10 cellular contexts compared by ENCODE assay signal in genomic region chr3:30578479-30578878, GRCh38. TPM values are rescaled to one million over a fixed set of nuclear protein-coding genes. Genes with fewer than 3 reads are reported as not detected.
DNase-seq lines count a peak whose midpoint lies in the region; ATAC-seq lines count a peak whose summit lies in the region.
"Had no signal": no experiment of that assay in that cellular context is flagged by ENCODE, and none has a peak within 500 bp of the region (broad histone marks: within the 10 kb centered on the region; RNA-seq: fewer than 3 reads in every experiment).

No MANE protein-coding gene starts in this region.

- H3K27ac Mint-ChIP-seq in activated naive CD4-positive, alpha-beta T cell treated with anti-CD3 and anti-CD28 coated beads, Interleukin-2, amount 10 ng/mL, durations not matched to agents 7 days and 5 days, result peak overlapping the region; percentile 43

- no peak for DNase-seq in activated naive CD4-positive, alpha-beta T cell treated with anti-CD3 and anti-CD28 coated beads, Interleukin-2, amount 10 ng/mL, durations not matched to agents 7 days and 5 days
- DNase-seq in activated naive CD4-positive, alpha-beta T cell (lab: John Stamatoyannopoulos, UW), result no peak
- DNase-seq in T1000 (lab: John Stamatoyannopoulos, UW) (peak; percentile 59), hippocampal formation (lab: John Stamatoyannopoulos, UW) (peak; percentile 1 to 3), ureter (ENCODE audit: low spot score) (peak; percentile 55)
- no peak for DNase-seq in stimulated activated naive CD4-positive, alpha-beta T cell (lab: John Stamatoyannopoulos, UW)
- DNase-seq: stimulated activated CD4-positive, alpha-beta T cell treated with anti-CD3 and anti-CD28 coated beads, Interleukin-1b, Interleukin-23, amount 100 ng/mL, for 48 hours had no signal

- H3K36me3 Mint-ChIP-seq in activated naive CD4-positive, alpha-beta T cell treated with anti-CD3 and anti-CD28 coated beads, Interleukin-2, amount 10 ng/mL, durations not matched to agents 7 days and 5 days, result no peaks in the 10 kb centered on the region

- no peaks in the 10 kb centered on the region for H3K27me3 Mint-ChIP-seq in activated naive CD4-positive, alpha-beta T cell treated with anti-CD3 and anti-CD28 coated beads, Interleukin-2, amount 10 ng/mL, durations not matched to agents 7 days and 5 days
- H3K27me3 Mint-ChIP-seq: central memory CD8-positive, alpha-beta T cell had no signal

- no peaks in the 10 kb centered on the region for H3K9me3 Mint-ChIP-seq in activated naive CD4-positive, alpha-beta T cell treated with anti-CD3 and anti-CD28 coated beads, Interleukin-2, amount 10 ng/mL, durations not matched to agents 7 days and 5 days
- H3K9me3 Mint-ChIP-seq: central memory CD8-positive, alpha-beta T cell had no signal

- CTCF ChIA-PET in activated naive CD4-positive, alpha-beta T cell treated with anti-CD3 and anti-CD28 coated beads, Interleukin-2, amount 10 ng/mL, durations not matched to agents 7 days and 5 days (lab: Charles Lee), result interaction anchor here (0.6 kb wide), 1 partner anchor 967 kb away, joined by 4 read pairs; no protein-coding TSS in a partner anchor

- ATAC-seq in GM19324 (IDR thresholded peaks at IDR 0.05; ENCODE audit: low FRiP score, unreplicated experiment) (no peak), GM21786 (IDR thresholded peaks at IDR 0.05; ENCODE audit: unreplicated experiment) (no peak)

- H3K4me3 Mint-ChIP-seq in activated naive CD4-positive, alpha-beta T cell treated with anti-CD3 and anti-CD28 coated beads, Interleukin-2, amount 10 ng/mL, durations not matched to agents 7 days and 5 days, result no peak overlapping the region
- H3K4me3 Mint-ChIP-seq: central memory CD8-positive, alpha-beta T cell had no signal

- no peaks in the 10 kb centered on the region for H3K4me1 Mint-ChIP-seq in activated naive CD4-positive, alpha-beta T cell treated with anti-CD3 and anti-CD28 coated beads, Interleukin-2, amount 10 ng/mL, durations not matched to agents 7 days and 5 days

RNA-seq across cellular contexts. Expression of gene TGFBR2, which starts 27.9 kb away (rescaled TPM):
- 177 TPM for total RNA-seq in ureter

Comparison
In these comparisons a context has a peak if more than half of its experiments do, and no peak if none do; other contexts are left out.
1. DNase-seq: peak in T1000 (single experiment), hippocampal formation (2 of 2) and ureter (single experiment); none in activated naive CD4-positive, alpha-beta T cell treated with anti-CD3 and anti-CD28 coated beads, Interleukin-2, amount 10 ng/mL, durations not matched to agents 7 days and 5 days (single experiment), activated naive CD4-positive, alpha-beta T cell (0 of 4) and stimulated activated naive CD4-positive, alpha-beta T cell (0 of 6).